In the genomic region with DNA sequence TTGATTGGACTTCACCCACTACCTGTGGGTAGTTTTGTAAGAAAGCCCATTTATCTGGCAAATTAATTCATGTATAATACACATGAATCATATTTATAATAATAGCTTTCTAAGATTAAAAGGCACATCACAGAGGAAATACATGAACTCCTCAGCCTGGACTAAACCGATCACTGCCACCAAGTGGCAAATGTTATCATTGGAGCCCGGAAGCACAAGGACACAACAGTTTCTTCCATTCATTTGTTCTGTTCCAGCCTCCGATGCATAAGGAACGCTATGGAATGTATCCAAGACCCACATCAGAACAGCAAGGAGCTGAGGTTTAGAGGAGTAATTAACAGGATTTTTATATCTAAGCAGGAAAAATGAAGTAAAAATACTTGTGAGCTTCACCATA, we compare ENCODE assay signal across 9 cellular contexts. TPM values are rescaled to one million over a fixed set of nuclear protein-coding genes. Genes with fewer than 3 reads are reported as not detected.
DNase-seq lines count a peak whose midpoint lies in the region; ATAC-seq, FAIRE-seq and TF ChIP-seq lines count a peak whose summit lies in the region.
"Had no signal": no experiment of that assay in that cellular context is flagged by ENCODE, and none has a peak within 500 bp of the region (broad histone marks: within the 10 kb centered on the region; RNA-seq: fewer than 3 reads in every experiment).

No MANE protein-coding gene starts in this region.

- H3K9ac ChIP-seq in neuronal stem cell (ENCODE audit: low read depth, low read length, poor library complexity): no peak overlapping the region

- no peak overlapping the region for H2BK5ac ChIP-seq in neuronal stem cell (ENCODE audit: low read length)

- H3K9me3 ChIP-seq in small intestine (ENCODE audit: control insufficient read depth, low read depth) (no peaks in the 10 kb centered on the region), suprapubic skin (no peaks in the 10 kb centered on the region), neuronal stem cell (replicated peaks in 1 of 2; ENCODE audit: control insufficient read depth in 2 of 2, insufficient read depth in 1 of 2, low read depth in 1 of 2, low read length in 2 of 2) (no peaks in the 10 kb centered on the region)

- DNase-seq in AG09319 (ENCODE audit: extremely low read depth, low read depth): peak; percentile 19
- peak; percentile 68 for DNase-seq in RKO (ENCODE audit: low spot score)
- DNase-seq in foreskin fibroblast: peak; percentile 36 to 77
- peak; percentile 49 for DNase-seq in small intestine
- no peak for DNase-seq in suprapubic skin (ENCODE audit: low spot score in 2 of 2)
- no peak for DNase-seq in neuronal stem cell (ENCODE audit: low spot score)
- DNase-seq: left cardiac atrium had no signal

- H3K27ac ChIP-seq in small intestine (ENCODE audit: low read depth in 1 of 2, low read length in 1 of 2): no peak overlapping the region
- no peak overlapping the region for H3K27ac ChIP-seq in suprapubic skin
- H3K27ac ChIP-seq in neuronal stem cell (replicated peaks; ENCODE audit: low read length): no peak overlapping the region

- no peak overlapping the region for H2BK15ac ChIP-seq in neuronal stem cell (ENCODE audit: low read length)

- TF ChIP-seq EP300 in suprapubic skin (IDR thresholded peaks at IDR 0.05): no peak

- H2AK5ac ChIP-seq in neuronal stem cell (ENCODE audit: low read depth, low read length): no peak overlapping the region

- no peaks in the 10 kb centered on the region for H3K79me1 ChIP-seq in neuronal stem cell (ENCODE audit: low read depth, low read length)

- TF ChIP-seq CTCF in AG09319 (IDR thresholded peaks at IDR 0.05; ENCODE audit: low read depth, low read length) (peak; percentile 52), GM12872 (IDR thresholded peaks at IDR 0.05; ENCODE audit: insufficient read depth, low read depth, low read length) (peak; percentile 59), foreskin fibroblast (IDR thresholded peaks at IDR 0.05; ENCODE audit: low read depth, low read length) (peak; percentile 39), suprapubic skin (IDR thresholded peaks at IDR 0.05) (peak in 1 of 2 donors; percentile 24)

- H3K4me1 ChIP-seq in small intestine (ENCODE audit: control insufficient read depth in 2 of 2, insufficient read depth in 1 of 2, low read depth in 1 of 2, low read length in 1 of 2) (peaks cover 0 to 2% of the 10 kb centered on the region in 2 donors), suprapubic skin (peaks cover 5% of the 10 kb centered on the region), neuronal stem cell (ENCODE audit: control insufficient read depth in 2 of 2, insufficient read depth in 1 of 2, low read depth in 1 of 2, low read length in 2 of 2) (no peaks in the 10 kb centered on the region)

- H3K4me2 ChIP-seq in neuronal stem cell (ENCODE audit: insufficient read depth, low read length, poor library complexity, severe bottlenecking): no peak overlapping the region

- no peaks in the 10 kb centered on the region for H3K36me3 ChIP-seq in small intestine (ENCODE audit: control insufficient read depth in 2 of 2, insufficient read depth in 2 of 2, low read length in 2 of 2)
- H3K36me3 ChIP-seq in suprapubic skin: no peaks in the 10 kb centered on the region
- H3K36me3 ChIP-seq in neuronal stem cell (replicated peaks in 1 of 2; ENCODE audit: control insufficient read depth in 2 of 2, insufficient read depth in 2 of 2, low read length in 2 of 2): no peaks in the 10 kb centered on the region

- no peak overlapping the region for H4K8ac ChIP-seq in neuronal stem cell (ENCODE audit: low read depth, low read length)

- no peak overlapping the region for H2BK12ac ChIP-seq in neuronal stem cell (ENCODE audit: low read length)

- no peak overlapping the region for H2AFZ ChIP-seq in neuronal stem cell (ENCODE audit: low read length)

- FAIRE-seq in small intestine (lab: Jason Lieb, UNC): no peak

- H3K18ac ChIP-seq in neuronal stem cell (ENCODE audit: low read length): no peak overlapping the region

- no peak for TF ChIP-seq POLR2A in suprapubic skin (IDR thresholded peaks at IDR 0.05)

- no peak overlapping the region for H3K23ac ChIP-seq in neuronal stem cell (ENCODE audit: low read depth, low read length, poor library complexity)

- no peak overlapping the region for H3K14ac ChIP-seq in neuronal stem cell (ENCODE audit: low read length)

- no peak overlapping the region for H3K4me3 ChIP-seq in foreskin fibroblast (ENCODE audit: low read depth in 1 of 2, low read length in 2 of 2)
- no peak overlapping the region for H3K4me3 ChIP-seq in small intestine (ENCODE audit: low read depth in 1 of 2, low read length in 2 of 2)
- no peak overlapping the region for H3K4me3 ChIP-seq in suprapubic skin
- H3K4me3 ChIP-seq in neuronal stem cell (ENCODE audit: low read length in 2 of 2): no peak overlapping the region

- H3K27me3 ChIP-seq in small intestine (ENCODE audit: control insufficient read depth in 2 of 2, insufficient read depth in 2 of 2, low read length in 2 of 2) (no peaks in the 10 kb centered on the region), suprapubic skin (no peaks in the 10 kb centered on the region), neuronal stem cell (ENCODE audit: control insufficient read depth in 3 of 3, insufficient read depth in 3 of 3, low read depth in 1 of 3, low read length in 3 of 3) (no peaks in the 10 kb centered on the region)

- WGBS in small intestine, 3 donors: 4 to 16% (median 7%) methylated on average over 4 of the region's 4 CpGs
- WGBS in suprapubic skin: 12% methylated on average over 4 of the region's 4 CpGs
- WGBS in neuronal stem cell (ENCODE audit: extremely low coverage in 2 of 2, insufficient read length in 2 of 2, insufficient replicate concordance in 1 of 2), 2 donors: no CpG with 5 or more reads among the region's 4 CpGs

- H3K4ac ChIP-seq in neuronal stem cell (ENCODE audit: low read length): no peak overlapping the region

- no peak overlapping the region for H2BK120ac ChIP-seq in neuronal stem cell (ENCODE audit: low read depth, low read length)

- peak; percentile 81 for ATAC-seq in HG03064 (IDR thresholded peaks at IDR 0.05; ENCODE audit: low read depth, unreplicated experiment)

- no peak overlapping the region for H4K91ac ChIP-seq in neuronal stem cell (ENCODE audit: low read depth, low read length, poor library complexity)

RNA-seq across cellular contexts. Expression of a gene that starts 13.9 kb away (rescaled TPM):
- polyA plus RNA-seq in small intestine: under 1 TPM; 0.45 to 0.81 (median 0.76) TPM
- total RNA-seq in suprapubic skin: 1 to 10 TPM in 3 of 4 donors, under 1 TPM in 1; 0.42 to 9.0 (median 3.1) TPM
- 0.21 TPM for polyA plus RNA-seq in neuronal stem cell (2013, experiment 1 of 2)
- 0.25 TPM for polyA plus RNA-seq in neuronal stem cell (2013, experiment 2 of 2)

Comparison
In these comparisons a context has a peak if more than half of its experiments do, and no peak if none do; other contexts are left out.
1. DNase-seq: peak in AG09319 (single experiment), RKO (single experiment), foreskin fibroblast (2 of 2) and small intestine (single experiment); none in suprapubic skin (0 of 2) and neuronal stem cell (single experiment).